Comparison of ENCODE assay signal across 1 cellular context in the genomic region with DNA sequence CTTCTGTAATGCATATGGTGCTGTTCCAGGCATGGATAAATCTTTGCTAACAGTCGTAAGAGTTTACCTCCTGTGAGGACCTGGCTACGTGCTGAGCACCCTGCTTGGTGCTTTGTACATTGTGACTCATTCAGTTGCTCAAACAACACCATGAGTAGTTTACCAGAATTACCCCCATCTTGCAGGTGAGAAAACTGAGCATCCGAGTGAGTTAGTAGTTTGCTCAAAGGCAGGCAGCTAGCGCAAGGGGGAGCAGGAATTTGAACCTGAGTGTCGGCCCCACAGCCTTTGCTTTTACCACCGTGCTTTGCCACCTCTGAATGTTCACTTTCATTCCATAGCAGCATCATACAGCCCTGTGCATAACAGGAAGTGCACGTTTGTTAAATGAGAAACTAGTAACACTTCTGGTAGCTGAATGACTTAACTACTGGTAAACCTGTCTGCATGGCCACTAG.
TF ChIP-seq lines count a peak whose summit lies in the region.

No MANE protein-coding gene starts in this region.

TF ChIP-seq in SK-N-SH treated with all-trans-retinoic acid at 6 μM for 48 hours, 23 proteins besides CTCF, POLR2A, EP300 and RAD21 (continued from another document):
- TF ChIP-seq, protein P1, sequence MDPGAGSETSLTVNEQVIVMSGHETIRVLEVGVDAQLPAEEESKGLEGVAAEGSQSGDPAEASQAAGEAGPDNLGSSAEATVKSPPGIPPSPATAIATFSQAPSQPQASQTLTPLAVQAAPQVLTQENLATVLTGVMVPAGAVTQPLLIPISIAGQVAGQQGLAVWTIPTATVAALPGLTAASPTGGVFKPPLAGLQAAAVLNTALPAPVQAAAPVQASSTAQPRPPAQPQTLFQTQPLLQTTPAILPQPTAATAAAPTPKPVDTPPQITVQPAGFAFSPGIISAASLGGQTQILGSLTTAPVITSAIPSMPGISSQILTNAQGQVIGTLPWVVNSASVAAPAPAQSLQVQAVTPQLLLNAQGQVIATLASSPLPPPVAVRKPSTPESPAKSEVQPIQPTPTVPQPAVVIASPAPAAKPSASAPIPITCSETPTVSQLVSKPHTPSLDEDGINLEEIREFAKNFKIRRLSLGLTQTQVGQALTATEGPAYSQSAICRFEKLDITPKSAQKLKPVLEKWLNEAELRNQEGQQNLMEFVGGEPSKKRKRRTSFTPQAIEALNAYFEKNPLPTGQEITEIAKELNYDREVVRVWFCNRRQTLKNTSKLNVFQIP (CRISPR knock-in tag; IDR thresholded peaks at IDR 0.05; ENCODE audit: borderline replicate concordance, low read depth) = no peak
- no peak for TF ChIP-seq ZNF8 (CRISPR knock-in tag; IDR thresholded peaks at IDR 0.05)
- TF ChIP-seq, protein P2, sequence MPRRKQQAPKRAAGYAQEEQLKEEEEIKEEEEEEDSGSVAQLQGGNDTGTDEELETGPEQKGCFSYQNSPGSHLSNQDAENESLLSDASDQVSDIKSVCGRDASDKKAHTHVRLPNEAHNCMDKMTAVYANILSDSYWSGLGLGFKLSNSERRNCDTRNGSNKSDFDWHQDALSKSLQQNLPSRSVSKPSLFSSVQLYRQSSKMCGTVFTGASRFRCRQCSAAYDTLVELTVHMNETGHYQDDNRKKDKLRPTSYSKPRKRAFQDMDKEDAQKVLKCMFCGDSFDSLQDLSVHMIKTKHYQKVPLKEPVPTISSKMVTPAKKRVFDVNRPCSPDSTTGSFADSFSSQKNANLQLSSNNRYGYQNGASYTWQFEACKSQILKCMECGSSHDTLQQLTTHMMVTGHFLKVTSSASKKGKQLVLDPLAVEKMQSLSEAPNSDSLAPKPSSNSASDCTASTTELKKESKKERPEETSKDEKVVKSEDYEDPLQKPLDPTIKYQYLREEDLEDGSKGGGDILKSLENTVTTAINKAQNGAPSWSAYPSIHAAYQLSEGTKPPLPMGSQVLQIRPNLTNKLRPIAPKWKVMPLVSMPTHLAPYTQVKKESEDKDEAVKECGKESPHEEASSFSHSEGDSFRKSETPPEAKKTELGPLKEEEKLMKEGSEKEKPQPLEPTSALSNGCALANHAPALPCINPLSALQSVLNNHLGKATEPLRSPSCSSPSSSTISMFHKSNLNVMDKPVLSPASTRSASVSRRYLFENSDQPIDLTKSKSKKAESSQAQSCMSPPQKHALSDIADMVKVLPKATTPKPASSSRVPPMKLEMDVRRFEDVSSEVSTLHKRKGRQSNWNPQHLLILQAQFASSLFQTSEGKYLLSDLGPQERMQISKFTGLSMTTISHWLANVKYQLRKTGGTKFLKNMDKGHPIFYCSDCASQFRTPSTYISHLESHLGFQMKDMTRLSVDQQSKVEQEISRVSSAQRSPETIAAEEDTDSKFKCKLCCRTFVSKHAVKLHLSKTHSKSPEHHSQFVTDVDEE (CRISPR knock-in tag; IDR thresholded peaks at IDR 0.05) = no peak
- no peak for TF ChIP-seq RARB (CRISPR knock-in tag; IDR thresholded peaks at IDR 0.05)
- no peak for TF ChIP-seq SNAI2 (CRISPR knock-in tag; IDR thresholded peaks at IDR 0.05)
- TF ChIP-seq ZFP3 (CRISPR knock-in tag; IDR thresholded peaks at IDR 0.05) = no peak
- no peak for TF ChIP-seq ZC3H10 (CRISPR knock-in tag; IDR thresholded peaks at IDR 0.05)
- TF ChIP-seq, protein P3, sequence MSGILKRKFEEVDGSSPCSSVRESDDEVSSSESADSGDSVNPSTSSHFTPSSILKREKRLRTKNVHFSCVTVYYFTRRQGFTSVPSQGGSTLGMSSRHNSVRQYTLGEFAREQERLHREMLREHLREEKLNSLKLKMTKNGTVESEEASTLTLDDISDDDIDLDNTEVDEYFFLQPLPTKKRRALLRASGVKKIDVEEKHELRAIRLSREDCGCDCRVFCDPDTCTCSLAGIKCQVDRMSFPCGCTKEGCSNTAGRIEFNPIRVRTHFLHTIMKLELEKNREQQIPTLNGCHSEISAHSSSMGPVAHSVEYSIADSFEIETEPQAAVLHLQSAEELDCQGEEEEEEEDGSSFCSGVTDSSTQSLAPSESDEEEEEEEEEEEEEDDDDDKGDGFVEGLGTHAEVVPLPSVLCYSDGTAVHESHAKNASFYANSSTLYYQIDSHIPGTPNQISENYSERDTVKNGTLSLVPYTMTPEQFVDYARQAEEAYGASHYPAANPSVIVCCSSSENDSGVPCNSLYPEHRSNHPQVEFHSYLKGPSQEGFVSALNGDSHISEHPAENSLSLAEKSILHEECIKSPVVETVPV (CRISPR knock-in tag; IDR thresholded peaks at IDR 0.05) = no peak
